ENCODE assay signal across 8 cellular contexts in the genomic region with DNA sequence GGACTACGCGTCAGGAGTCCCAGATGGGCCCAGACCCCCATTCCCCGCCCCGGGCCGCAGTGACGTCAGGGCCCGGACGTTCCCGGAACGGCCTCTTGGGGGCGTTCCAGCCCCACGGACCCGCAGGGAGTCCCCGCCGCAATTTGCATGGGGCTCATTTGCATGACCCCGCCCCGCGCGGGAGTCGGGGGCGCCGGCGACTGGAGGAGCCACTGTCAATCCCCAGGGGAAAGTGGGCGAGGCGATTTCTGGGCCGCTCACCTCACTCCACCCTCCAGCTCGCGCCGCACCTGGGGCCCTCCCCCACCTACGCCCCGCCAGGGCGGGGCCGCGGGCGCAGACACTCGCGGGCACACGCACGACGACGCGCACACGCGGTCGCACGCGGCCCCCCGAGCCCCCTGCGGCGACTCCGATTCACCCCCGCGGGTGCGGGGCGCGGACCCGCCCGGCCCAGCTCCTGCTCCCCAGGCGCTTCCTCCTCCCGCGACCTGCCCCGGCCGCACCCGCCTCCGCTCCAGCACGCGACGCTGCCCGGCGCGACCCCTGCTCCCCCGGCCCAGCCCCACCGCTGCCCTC. TPM values are rescaled to one million over a fixed set of nuclear protein-coding genes. Genes with fewer than 3 reads are reported as not detected.
DNase-seq lines count a peak whose midpoint lies in the region; ATAC-seq and TF ChIP-seq lines count a peak whose summit lies in the region.

No MANE protein-coding gene starts in this region.

- peaks cover 7% of the 10 kb centered on the region for H3K4me1 Mint-ChIP-seq in endodermal cell

- 1 to 4% methylated on average over 21 to 73 of the region's 73 CpGs for WGBS in endodermal cell (ENCODE audit: insufficient coverage in 1 of 2, insufficient read length in 1 of 2), 2 experiments

- TF ChIP-seq CTCF in endodermal cell (conservative IDR thresholded peaks at IDR 0.05), result peak; percentile 89

- H3K36me3 ChIP-seq in endodermal cell (ENCODE audit: control insufficient read depth, insufficient read depth, low read length), result no peaks in the 10 kb centered on the region

- H3K9me3 Mint-ChIP-seq in endodermal cell, result no peaks in the 10 kb centered on the region

- H3K27me3 Mint-ChIP-seq in endodermal cell (ENCODE audit: insufficient read depth), result peaks cover 43% of the 10 kb centered on the region

- ATAC-seq in Right ventricle myocardium inferior (peak; percentile 79), HG03103 (IDR thresholded peaks at IDR 0.05; ENCODE audit: low read depth, unreplicated experiment) (peak; percentile 70)

- H3K36me3 Mint-ChIP-seq in endodermal cell (ENCODE audit: low read depth), result peaks cover 22% of the 10 kb centered on the region

- no peaks in the 10 kb centered on the region for H3K9me3 ChIP-seq in endodermal cell (ENCODE audit: control insufficient read depth, low read length)

- peak overlapping the region; percentile 86 for H3K27ac ChIP-seq in endodermal cell (ENCODE audit: low read depth, low read length)

- peak overlapping the region; percentile 49 for H3K4me3 Mint-ChIP-seq in endodermal cell

- no peak overlapping the region for H3K9ac ChIP-seq in endodermal cell (ENCODE audit: extremely low read depth, low read length, poor library complexity, severe bottlenecking)

- peaks cover 6% of the 10 kb centered on the region for H3K4me1 ChIP-seq in endodermal cell (ENCODE audit: control insufficient read depth, insufficient read depth, low read length)

- peaks cover 15% of the 10 kb centered on the region for H3K27me3 ChIP-seq in endodermal cell (ENCODE audit: control insufficient read depth, insufficient read depth, low read length, poor library complexity, severe bottlenecking)

- H3K27ac Mint-ChIP-seq in endodermal cell, result no peak overlapping the region

- H3K4me3 ChIP-seq in endodermal cell (ENCODE audit: low read length), result no peak overlapping the region

- intact Hi-C loops in Right ventricle myocardium inferior (cut with DNase I), result no loop called here
- intact Hi-C loops in cardiac septum (cut with DNase I), result loop anchor here (2.0 kb wide), 1 partner anchor 30 kb away; no protein-coding TSS in a partner anchor

- no peak for DNase-seq in Right ventricle myocardium inferior (ENCODE audit: missing footprints)
- no peak for DNase-seq in cardiac septum (ENCODE audit: low spot score)
- peak; percentile 95 for DNase-seq in NCI-H510A treated with DMSO at 0.1 percent for 48 hours (lab: John Stamatoyannopoulos, UW)
- peak; percentile 88 to 90 for DNase-seq in activated CD8-positive, alpha-beta memory T cell treated with anti-CD3 and anti-CD28 coated beads for 4 hours (ENCODE audit: low read depth in 2 of 2)
- DNase-seq in endodermal cell, result peak; percentile 99
- peak; percentile 83 for DNase-seq in middle frontal gyrus (ENCODE audit: extremely low spot score, low spot score)
- DNase-seq in stimulated activated CD8-positive, alpha-beta memory T cell treated with anti-CD3 and anti-CD28 coated beads, Interleukin-4, amount 100 ng/mL, for 24 hours (ENCODE audit: low read depth), result peak; percentile 86

RNA-seq across cellular contexts. Expression of a gene that starts 13.2 kb away (rescaled TPM):
- total RNA-seq in Right ventricle myocardium inferior (14.1 TPM), cardiac septum (27.0 TPM), endodermal cell (100 to 1,000 TPM; 269 to 288 TPM)
- 192 TPM for polyA plus RNA-seq in endodermal cell (2013, experiment 1 of 2)
- polyA plus RNA-seq in endodermal cell (2013, experiment 2 of 2), result 176 TPM

RNA-seq across cellular contexts. Expression of a gene that starts 19.8 kb away (rescaled TPM):
- total RNA-seq in Right ventricle myocardium inferior, result 19.2 TPM
- 18.2 TPM for total RNA-seq in cardiac septum
- 10 to 100 TPM; 46.6 to 48.4 TPM for total RNA-seq in endodermal cell
- 31.4 TPM for polyA plus RNA-seq in endodermal cell (2013, experiment 1 of 2)
- 31.8 TPM for polyA plus RNA-seq in endodermal cell (2013, experiment 2 of 2)

RNA-seq across cellular contexts. Expression of a gene that starts 33.2 kb away (rescaled TPM):
- total RNA-seq in Right ventricle myocardium inferior (36.7 TPM), cardiac septum (56.5 TPM), endodermal cell (10 to 100 TPM; 16.1 to 19.7 TPM)
- polyA plus RNA-seq in endodermal cell (2013, experiment 1 of 2), result 144 TPM
- 117 TPM for polyA plus RNA-seq in endodermal cell (2013, experiment 2 of 2)

RNA-seq across cellular contexts. Expression of a gene that starts 41.0 kb away (rescaled TPM):
- total RNA-seq in Right ventricle myocardium inferior, result not detected
- not detected for total RNA-seq in cardiac septum
- total RNA-seq in endodermal cell, result not detected
- not detected for polyA plus RNA-seq in endodermal cell (2013, experiment 1 of 2)
- polyA plus RNA-seq in endodermal cell (2013, experiment 2 of 2), result not detected

RNA-seq across cellular contexts. Expression of a gene that starts 51.2 kb away (rescaled TPM):
- total RNA-seq in Right ventricle myocardium inferior (174 TPM), cardiac septum (50.1 TPM), endodermal cell (not detected)
- not detected for polyA plus RNA-seq in endodermal cell (2013, experiment 1 of 2)
- not detected for polyA plus RNA-seq in endodermal cell (2013, experiment 2 of 2)

Comparison
In these comparisons a context has a peak if more than half of its experiments do, and no peak if none do; other contexts are left out.
1. DNase-seq: peak in NCI-H510A treated with DMSO at 0.1 percent for 48 hours (single experiment), activated CD8-positive, alpha-beta memory T cell treated with anti-CD3 and anti-CD28 coated beads for 4 hours (2 of 2), endodermal cell (single experiment), middle frontal gyrus (single experiment) and stimulated activated CD8-positive, alpha-beta memory T cell treated with anti-CD3 and anti-CD28 coated beads, Interleukin-4, amount 100 ng/mL, for 24 hours (single experiment); none in Right ventricle myocardium inferior (single experiment) and cardiac septum (single experiment).